In genomic region chr18:74524097-74524496, GRCh38 we compare ENCODE assay signal across 10 cellular contexts. TPM values are rescaled to one million over a fixed set of nuclear protein-coding genes. Genes with fewer than 3 reads are reported as not detected.
A peak's percentile ranks its signal among the peaks of the same experiment; 100 is the strongest.
DNase-seq lines count a peak whose midpoint lies in the region; ATAC-seq and TF ChIP-seq lines count a peak whose summit lies in the region.
"Had no signal": no experiment of that assay in that cellular context is flagged by ENCODE, and none has a peak within 500 bp of the region (broad histone marks: within the 10 kb centered on the region; RNA-seq: fewer than 3 reads in every experiment).

No MANE protein-coding gene starts in this region.

- H3K4me3 ChIP-seq in heart left ventricle (no peak overlapping the region), right atrium auricular region (no peak overlapping the region), upper lobe of left lung (no peak overlapping the region)
- H3K4me3 ChIP-seq: ascending aorta had no signal

- TF ChIP-seq POLR2A in heart left ventricle (IDR thresholded peaks at IDR 0.05), result no peak
- no peak for TF ChIP-seq POLR2A in upper lobe of left lung (IDR thresholded peaks at IDR 0.05)

- H3K4me1 ChIP-seq in heart left ventricle (peaks cover 0 to 22% (median 4%) of the 10 kb centered on the region in 12 donors), right atrium auricular region (no peaks in the 10 kb centered on the region), upper lobe of left lung (peaks cover 0 to 9% (median 5%) of the 10 kb centered on the region in 4 donors)
- H3K4me1 ChIP-seq: ascending aorta had no signal

- H3K9me3 ChIP-seq in heart left ventricle (no peaks in the 10 kb centered on the region), right atrium auricular region (no peaks in the 10 kb centered on the region), upper lobe of left lung (no peaks in the 10 kb centered on the region)
- H3K9me3 ChIP-seq: ascending aorta had no signal

- no peak for TF ChIP-seq EP300 in upper lobe of left lung (IDR thresholded peaks at IDR 0.05)

- H3K27ac ChIP-seq in heart left ventricle (peak overlapping the region in 11 of 12 donors; percentile 12 to 73 (median 59)), right atrium auricular region (no peak overlapping the region), upper lobe of left lung (peak overlapping the region in 3 of 4 donors; percentile 22 to 52 (median 46))
- H3K27ac ChIP-seq: ascending aorta had no signal

- ATAC-seq in heart left ventricle, result peak in 3 of 4 donors; percentile 36 to 59 (median 49)
- no peak for ATAC-seq in left lobe of liver
- peak in 1 of 2 donors; percentile 40 for ATAC-seq in upper lobe of left lung (ENCODE audit: low FRiP score in 2 of 2)

- DNase-seq in heart left ventricle (peak in 2 of 5 donors; percentile 49 to 65), right atrium auricular region (ENCODE audit: low spot score) (no peak), RPMI7951 (ENCODE audit: low read depth) (peak; percentile 51), left lobe of liver (ENCODE audit: low spot score) (peak; percentile 44), upper lobe of left lung (no peak), NCI-H1930 (lab: John Stamatoyannopoulos, UW) (no peak), GOT3 (lab: John Stamatoyannopoulos, UW) (no peak), 8988T (no peak)

- H3K27me3 ChIP-seq in heart left ventricle (no peaks in the 10 kb centered on the region), right atrium auricular region (no peaks in the 10 kb centered on the region), upper lobe of left lung (no peaks in the 10 kb centered on the region)
- H3K27me3 ChIP-seq: ascending aorta had no signal

- intact Hi-C loops in heart left ventricle (cut with DNase I), result no loop called here

- H3K36me3 ChIP-seq in heart left ventricle (peaks cover 0 to 29% (median 23%) of the 10 kb centered on the region in 9 donors), right atrium auricular region (peaks cover 18% of the 10 kb centered on the region), upper lobe of left lung (peaks cover 14 to 26% (median 22%) of the 10 kb centered on the region in 4 donors)

- WGBS in heart left ventricle, 4 donors, result 25 to 34% (median 33%) methylated on average over 5 of the region's 5 CpGs
- WGBS in upper lobe of left lung, 2 donors, result 18 to 27% methylated on average over 5 of the region's 5 CpGs

- TF ChIP-seq CTCF in heart left ventricle (IDR thresholded peaks at IDR 0.05) (no peak), right atrium auricular region (IDR thresholded peaks at IDR 0.05) (no peak), upper lobe of left lung (IDR thresholded peaks at IDR 0.05) (no peak)

RNA-seq across cellular contexts. Expression of gene CNDP1, which starts 10.2 kb away (rescaled TPM):
- total RNA-seq in heart left ventricle (not detected), right atrium auricular region (not detected), left lobe of liver (66.3 TPM), upper lobe of left lung (not detected)
- polyA plus RNA-seq in heart left ventricle, result under 1 TPM in 1 of 2 donors, not detected in 1; 0.03 TPM
- not detected in 2 replicates for total RNA-seq in RPMI7951 (2014; rRNA removed; shearing (Covaris generic))
- total RNA-seq: ascending aorta had no signal
- polyA plus RNA-seq: AG04450 had no signal

RNA-seq across cellular contexts. Expression of gene CNDP2, which starts 27.9 kb away (rescaled TPM):
- total RNA-seq in heart left ventricle (100 to 1,000 TPM in 1 of 9 donors, 10 to 100 TPM in 8; 38.3 to 162 (median 76.3) TPM), right atrium auricular region (10 to 100 TPM; 31.2 to 62.6 TPM), left lobe of liver (243 TPM), upper lobe of left lung (100 to 1,000 TPM; 147 to 279 (median 196) TPM)
- polyA plus RNA-seq in heart left ventricle, result 10 to 100 TPM; 50.1 to 90.4 TPM
- 24.7 and 34.7 TPM in 2 replicates for total RNA-seq in RPMI7951 (2014; rRNA removed; shearing (Covaris generic))

Comparison
In these comparisons a context has a peak if more than half of its experiments do, and no peak if none do; other contexts are left out.
1. H3K27ac ChIP-seq: peak in heart left ventricle (11 of 12) and upper lobe of left lung (3 of 4); none in right atrium auricular region (0 of 2).
2. DNase-seq: peak in RPMI7951 (single experiment) and left lobe of liver (single experiment); none in right atrium auricular region (single experiment), upper lobe of left lung (0 of 2), NCI-H1930 (0 of 2), GOT3 (single experiment) and 8988T (single experiment).
3. RNA of gene CNDP1, which starts 10.2 kb away (total RNA-seq): 66.3 TPM in left lobe of liver (single experiment); not detected in heart left ventricle, not detected in right atrium auricular region, not detected in RPMI7951 and not detected in upper lobe of left lung; every median in the first group is over 10 times any median in the second.